In genomic region chr3:168141405-168141993, GRCh38 we compare ENCODE assay signal across 11 cellular contexts.
DNase-seq lines count a peak whose midpoint lies in the region; ATAC-seq lines count a peak whose summit lies in the region.
"Had no signal": no experiment of that assay in that cellular context is flagged by ENCODE, and none has a peak within 500 bp of the region (broad histone marks: within the 10 kb centered on the region; RNA-seq: fewer than 3 reads in every experiment).

No MANE protein-coding gene starts in this region.

- peaks cover 7 to 10% of the 10 kb centered on the region in 2 donors for H3K4me1 Mint-ChIP-seq in stimulated activated naive B cell treated with anti-CD40 and anti-IgM and Interleukin-4, amounts not matched to agents 10 μg/mL and 1 μg/mL and 100 μg/mL, for 72 hours

- peak; percentile 70 for ATAC-seq in GM19463 (IDR thresholded peaks at IDR 0.05; ENCODE audit: unreplicated experiment)
- ATAC-seq in HG03175 (IDR thresholded peaks at IDR 0.05; ENCODE audit: unreplicated experiment) = peak; percentile 77
- peak; percentile 92 to 95 for ATAC-seq in stimulated activated naive B cell treated with anti-CD40 and anti-IgM and Interleukin-4, amounts not matched to agents 10 μg/mL and 1 μg/mL and 100 μg/mL, for 72 hours (replicated peaks)
- ATAC-seq: natural killer cell treated with Interleukin-12 subunit alpha and Interleukin-12 subunit beta and Interleukin-15 and Interleukin-18, amount 100 ng/mL, for 72 hours had no signal

- DNase-seq in OCI-M1 (lab: John Stamatoyannopoulos, UW) (peak; percentile 85), superior temporal gyrus (ENCODE audit: extremely low spot score) (no peak), LoVo (ENCODE audit: low spot score) (no peak)
- peak; percentile 27 for DNase-seq in stimulated activated naive B cell treated with anti-CD40 and anti-IgM and Interleukin-4, amounts not matched to agents 10 μg/mL and 1 μg/mL and 100 μg/mL, for 72 hours
- DNase-seq in activated effector memory CD4-positive, alpha-beta T cell treated with anti-CD3 and anti-CD28 coated beads, Interleukin-2, amount 50 U/mL, for 16 hours = no peak
- DNase-seq: adrenal gland, SHP77 treated with DMSO at 0.1 percent for 48 hours, sigmoid colon had no signal

- H3K27ac Mint-ChIP-seq in stimulated activated naive B cell treated with anti-CD40 and anti-IgM and Interleukin-4, amounts not matched to agents 10 μg/mL and 1 μg/mL and 100 μg/mL, for 72 hours = peak overlapping the region; percentile 89
- H3K27ac Mint-ChIP-seq: natural killer cell treated with Interleukin-12 subunit alpha and Interleukin-12 subunit beta and Interleukin-15 and Interleukin-18, amount 100 ng/mL, for 72 hours had no signal

- H3K36me3 Mint-ChIP-seq in stimulated activated naive B cell treated with anti-CD40 and anti-IgM and Interleukin-4, amounts not matched to agents 10 μg/mL and 1 μg/mL and 100 μg/mL, for 72 hours = no peaks in the 10 kb centered on the region
- H3K36me3 Mint-ChIP-seq: natural killer cell treated with Interleukin-12 subunit alpha and Interleukin-12 subunit beta and Interleukin-15 and Interleukin-18, amount 100 ng/mL, for 72 hours had no signal

- H3K9me3 Mint-ChIP-seq in stimulated activated naive B cell treated with anti-CD40 and anti-IgM and Interleukin-4, amounts not matched to agents 10 μg/mL and 1 μg/mL and 100 μg/mL, for 72 hours = peaks cover 0 to 4% of the 10 kb centered on the region in 2 donors
- H3K9me3 Mint-ChIP-seq: natural killer cell treated with Interleukin-12 subunit alpha and Interleukin-12 subunit beta and Interleukin-15 and Interleukin-18, amount 100 ng/mL, for 72 hours had no signal

- H3K4me3 Mint-ChIP-seq in stimulated activated naive B cell treated with anti-CD40 and anti-IgM and Interleukin-4, amounts not matched to agents 10 μg/mL and 1 μg/mL and 100 μg/mL, for 72 hours = peak overlapping the region; percentile 6 to 32
- H3K4me3 Mint-ChIP-seq: natural killer cell treated with Interleukin-12 subunit alpha and Interleukin-12 subunit beta and Interleukin-15 and Interleukin-18, amount 100 ng/mL, for 72 hours had no signal

- H3K27me3 Mint-ChIP-seq in stimulated activated naive B cell treated with anti-CD40 and anti-IgM and Interleukin-4, amounts not matched to agents 10 μg/mL and 1 μg/mL and 100 μg/mL, for 72 hours = no peaks in the 10 kb centered on the region

Comparison
In these comparisons a context has a peak if more than half of its experiments do, and no peak if none do; other contexts are left out.
1. DNase-seq: peak in OCI-M1 (single experiment) and stimulated activated naive B cell treated with anti-CD40 and anti-IgM and Interleukin-4, amounts not matched to agents 10 μg/mL and 1 μg/mL and 100 μg/mL, for 72 hours (single experiment); none in superior temporal gyrus (single experiment), activated effector memory CD4-positive, alpha-beta T cell treated with anti-CD3 and anti-CD28 coated beads, Interleukin-2, amount 50 U/mL, for 16 hours (single experiment) and LoVo (single experiment).
2. Peak in every context shown above with its lines, with median percentiles within 50 percentile points of each other: ATAC-seq.